8 cellular contexts compared by ENCODE assay signal in genomic region chr19:13835791-13836723, GRCh38. TPM values are rescaled to one million over a fixed set of nuclear protein-coding genes. Genes with fewer than 3 reads are reported as not detected.
DNase-seq lines count a peak whose midpoint lies in the region; ATAC-seq lines count a peak whose summit lies in the region.

No MANE protein-coding gene starts in this region.

- POLR2A ChIA-PET in naive thymus-derived CD8-positive, alpha-beta T cell (lab: Charles Lee), result interaction anchor here (0.6 to 8.7 kb wide), 18 partner anchors 8 to 1073 kb away, joined by 3 to 110 read pairs (median 4); partner anchors contain the start of genes C19orf53, IL27RA, MRI1 and ZSWIM4

- no peaks in the 10 kb centered on the region for H3K27me3 Mint-ChIP-seq in central memory CD8-positive, alpha-beta T cell
- no peaks in the 10 kb centered on the region for H3K27me3 Mint-ChIP-seq in naive thymus-derived CD8-positive, alpha-beta T cell

- H3K9me3 Mint-ChIP-seq in central memory CD8-positive, alpha-beta T cell, result no peaks in the 10 kb centered on the region
- no peaks in the 10 kb centered on the region for H3K9me3 Mint-ChIP-seq in naive thymus-derived CD8-positive, alpha-beta T cell

- H3K4me3 Mint-ChIP-seq in central memory CD8-positive, alpha-beta T cell, result peak overlapping the region; percentile 89
- peak overlapping the region; percentile 52 to 86 (median 80) for H3K4me3 Mint-ChIP-seq in naive thymus-derived CD8-positive, alpha-beta T cell

- peaks cover 96% of the 10 kb centered on the region for H3K36me3 Mint-ChIP-seq in central memory CD8-positive, alpha-beta T cell (ENCODE audit: insufficient read depth)
- H3K36me3 Mint-ChIP-seq in naive thymus-derived CD8-positive, alpha-beta T cell, result no peaks in the 10 kb centered on the region

- DNase-seq in CD1c-positive myeloid dendritic cell (ENCODE audit: extremely low spot score) (peak; percentile 88), NOMO-1 treated with DMSO at 0.1 percent for 48 hours (lab: John Stamatoyannopoulos, UW; ENCODE audit: unreplicated experiment) (peak; percentile 97), NCI-H1694 (lab: John Stamatoyannopoulos, UW) (no peak)
- DNase-seq in central memory CD8-positive, alpha-beta T cell (ENCODE audit: low spot score in 2 of 2), result peak in 1 of 2 donors; percentile 33
- peak in 1 of 10 donors; percentile 40 for DNase-seq in naive thymus-derived CD8-positive, alpha-beta T cell

- H3K27ac Mint-ChIP-seq in central memory CD8-positive, alpha-beta T cell (ENCODE audit: low read depth), result peak overlapping the region; percentile 100
- H3K27ac Mint-ChIP-seq in naive thymus-derived CD8-positive, alpha-beta T cell, result peak overlapping the region; percentile 91 to 100 (median 98)

- ATAC-seq in central memory CD8-positive, alpha-beta T cell (replicated peaks; ENCODE audit: extremely low read depth, poor library complexity, severe bottlenecking), result no peak
- no peak for ATAC-seq in naive thymus-derived CD8-positive, alpha-beta T cell
- ATAC-seq in GM18909 (IDR thresholded peaks at IDR 0.05; ENCODE audit: poor library complexity, unreplicated experiment) (no peak), HG02885 (IDR thresholded peaks at IDR 0.05; ENCODE audit: poor library complexity, unreplicated experiment) (no peak), HG02588 (IDR thresholded peaks at IDR 0.05; ENCODE audit: unreplicated experiment) (no peak)

- peaks cover 76% of the 10 kb centered on the region for H3K4me1 Mint-ChIP-seq in central memory CD8-positive, alpha-beta T cell
- peaks cover 23 to 71% (median 64%) of the 10 kb centered on the region in 4 donors for H3K4me1 Mint-ChIP-seq in naive thymus-derived CD8-positive, alpha-beta T cell

RNA-seq across cellular contexts. Expression of gene ZSWIM4, which starts 40.8 kb away (rescaled TPM):
- total RNA-seq in naive thymus-derived CD8-positive, alpha-beta T cell, result 1 to 10 TPM; 7.8 to 8.1 TPM
- polyA plus RNA-seq in naive thymus-derived CD8-positive, alpha-beta T cell, result 1 to 10 TPM in 2 of 3 donors, under 1 TPM in 1; 0.30 to 1.5 (median 1.1) TPM

RNA-seq across cellular contexts. Expression of gene NANOS3, which starts 40.9 kb away (rescaled TPM):
- not detected for total RNA-seq in naive thymus-derived CD8-positive, alpha-beta T cell
- polyA plus RNA-seq in naive thymus-derived CD8-positive, alpha-beta T cell, result not detected
